Comparison of ENCODE assay signal across 28 cellular contexts in genomic region chr19:32864318-32865007, GRCh38. TPM values are rescaled to one million over a fixed set of nuclear protein-coding genes. Genes with fewer than 3 reads are reported as not detected.
"Had no signal": no experiment of that assay in that cellular context is flagged by ENCODE, and none has a peak within 500 bp of the region (broad histone marks: within the 10 kb centered on the region; RNA-seq: fewer than 3 reads in every experiment).

No MANE protein-coding gene starts in this region.

- H3K4me1 ChIP-seq: esophagus muscularis mucosa, foreskin keratinocyte, gastroesophageal sphincter, heart left ventricle, left ventricle myocardium inferior, lower lobe of right lung, parathyroid adenoma, prostate gland, right atrium auricular region, sigmoid colon, suprapubic skin, transverse colon, vagina had no signal

- H3K4me3 ChIP-seq: dorsolateral prefrontal cortex, esophagus muscularis mucosa, gastroesophageal sphincter, heart left ventricle, left ventricle myocardium inferior, lower lobe of right lung, prostate gland, right atrium auricular region, sigmoid colon, suprapubic skin, transverse colon, vagina had no signal

- H3K9me3 Mint-ChIP-seq: endodermal cell; naive B cell; natural killer cell treated with Interleukin-12 subunit alpha and Interleukin-12 subunit beta and Interleukin-15 and Interleukin-18, amount 100 ng/mL, for 72 hours; neural crest cell; stimulated activated memory B cell treated with anti-CD40 and anti-IgM and Interleukin-4, amounts not matched to agents 10 μg/mL and 1 μg/mL and 100 μg/mL, for 72 hours; stimulated activated naive CD8-positive, alpha-beta T cell treated with anti-CD3 and anti-CD28 coated beads, Interleukin-15, Interleukin-2, amounts not matched to agents 100 ng/mL and 50 ng/mL, for 24 hours had no signal

- H3K27ac Mint-ChIP-seq: endodermal cell; naive B cell; natural killer cell treated with Interleukin-12 subunit alpha and Interleukin-12 subunit beta and Interleukin-15 and Interleukin-18, amount 100 ng/mL, for 72 hours; stimulated activated memory B cell treated with anti-CD40 and anti-IgM and Interleukin-4, amounts not matched to agents 10 μg/mL and 1 μg/mL and 100 μg/mL, for 72 hours; stimulated activated naive CD8-positive, alpha-beta T cell treated with anti-CD3 and anti-CD28 coated beads, Interleukin-15, Interleukin-2, amounts not matched to agents 100 ng/mL and 50 ng/mL, for 24 hours had no signal

- DNase-seq: effector CD4-positive, alpha-beta T cell; endodermal cell; foreskin keratinocyte; heart left ventricle; hippocampal formation; left cardiac atrium; left ventricle myocardium inferior; lower lobe of right lung; naive B cell; sigmoid colon; stimulated activated CD4-positive, alpha-beta T cell treated with anti-CD3 and anti-CD28 coated beads, Interleukin-4, amount 100 ng/mL, for 4 hours; transverse colon had no signal

- H3K36me3 ChIP-seq: esophagus muscularis mucosa, gastroesophageal sphincter, heart left ventricle, left ventricle myocardium inferior, lower lobe of right lung, prostate gland, right atrium auricular region, sigmoid colon, suprapubic skin, transverse colon, vagina had no signal

- H3K4me1 Mint-ChIP-seq: endodermal cell; naive B cell; neural crest cell; stimulated activated memory B cell treated with anti-CD40 and anti-IgM and Interleukin-4, amounts not matched to agents 10 μg/mL and 1 μg/mL and 100 μg/mL, for 72 hours had no signal

- H3K4me3 Mint-ChIP-seq: endodermal cell; naive B cell; natural killer cell treated with Interleukin-12 subunit alpha and Interleukin-12 subunit beta and Interleukin-15 and Interleukin-18, amount 100 ng/mL, for 72 hours; neural crest cell; stimulated activated memory B cell treated with anti-CD40 and anti-IgM and Interleukin-4, amounts not matched to agents 10 μg/mL and 1 μg/mL and 100 μg/mL, for 72 hours; stimulated activated naive CD8-positive, alpha-beta T cell treated with anti-CD3 and anti-CD28 coated beads, Interleukin-15, Interleukin-2, amounts not matched to agents 100 ng/mL and 50 ng/mL, for 24 hours had no signal

- H3K27me3 Mint-ChIP-seq: naive B cell; natural killer cell treated with Interleukin-12 subunit alpha and Interleukin-12 subunit beta and Interleukin-15 and Interleukin-18, amount 100 ng/mL, for 72 hours; stimulated activated naive CD8-positive, alpha-beta T cell treated with anti-CD3 and anti-CD28 coated beads, Interleukin-15, Interleukin-2, amounts not matched to agents 100 ng/mL and 50 ng/mL, for 24 hours had no signal

- ATAC-seq: foreskin keratinocyte; gastroesophageal sphincter; heart left ventricle; left cardiac atrium; lower lobe of right lung; natural killer cell treated with Interleukin-12 subunit alpha and Interleukin-12 subunit beta and Interleukin-15 and Interleukin-18, amount 100 ng/mL, for 72 hours; stimulated activated memory B cell treated with anti-CD40 and anti-IgM and Interleukin-4, amounts not matched to agents 10 μg/mL and 1 μg/mL and 100 μg/mL, for 72 hours had no signal

- H3K27me3 ChIP-seq: dorsolateral prefrontal cortex, esophagus muscularis mucosa, foreskin keratinocyte, heart left ventricle, right atrium auricular region, sigmoid colon, suprapubic skin, vagina had no signal

- H3K9me3 ChIP-seq: esophagus muscularis mucosa, gastroesophageal sphincter, heart left ventricle, left ventricle myocardium inferior, lower lobe of right lung, prostate gland, right atrium auricular region, sigmoid colon, suprapubic skin, transverse colon, vagina had no signal

- H3K27ac ChIP-seq: dorsolateral prefrontal cortex, epithelial cell of prostate, esophagus muscularis mucosa, foreskin keratinocyte, gastroesophageal sphincter, heart left ventricle, left ventricle myocardium inferior, lower lobe of right lung, parathyroid adenoma, prostate gland, right atrium auricular region, sigmoid colon, suprapubic skin, transverse colon, vagina had no signal

RNA-seq across cellular contexts. Expression of gene SLC7A9, which starts 5.1 kb away (rescaled TPM):
- total RNA-seq: foreskin keratinocyte, heart left ventricle, kidney epithelial cell, left ventricle myocardium inferior, mononuclear cell, right atrium auricular region, vagina had no signal
- polyA plus RNA-seq: fibroblast of lung had no signal
